ENCODE assay signal across 19 cellular contexts in the genomic region with DNA sequence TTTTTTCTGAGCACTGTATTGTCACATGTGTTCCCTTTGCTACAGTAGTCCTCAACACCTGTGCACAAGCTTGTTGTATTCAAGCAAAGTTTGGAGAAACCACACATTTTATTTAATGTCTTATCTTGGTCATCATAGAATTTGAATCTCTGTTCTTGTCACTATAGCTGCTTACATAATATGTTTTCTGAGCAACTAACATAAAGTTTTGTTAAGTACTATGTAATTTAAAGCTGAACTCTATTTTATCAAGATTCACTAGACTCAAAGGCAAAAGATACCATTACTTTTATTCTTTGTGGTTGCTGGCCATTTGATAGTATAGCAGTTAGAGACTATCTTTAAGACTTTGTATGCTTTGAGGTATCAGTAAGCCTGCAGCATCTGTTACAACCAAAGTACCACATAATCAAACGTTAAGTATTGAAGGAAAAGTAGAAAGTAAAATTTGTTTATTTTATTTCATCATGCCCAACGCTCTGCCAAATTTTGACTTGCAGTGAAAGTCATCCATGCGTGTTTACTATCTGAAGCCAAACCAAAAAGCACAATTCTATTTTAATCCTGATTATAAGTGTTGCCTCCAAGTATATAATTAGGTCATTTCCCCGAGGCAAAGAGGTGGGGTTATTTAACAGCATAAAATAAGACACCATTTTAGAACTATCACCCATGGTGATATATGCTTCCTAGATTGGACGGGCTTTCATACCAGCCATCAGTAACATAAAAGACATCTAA. TPM values are rescaled to one million over a fixed set of nuclear protein-coding genes. Genes with fewer than 3 reads are reported as not detected.
DNase-seq lines count a peak whose midpoint lies in the region; ATAC-seq and TF ChIP-seq lines count a peak whose summit lies in the region.
"Had no signal": no experiment of that assay in that cellular context is flagged by ENCODE, and none has a peak within 500 bp of the region (broad histone marks: within the 10 kb centered on the region; RNA-seq: fewer than 3 reads in every experiment).

No MANE protein-coding gene starts in this region.

- H3K9me3 ChIP-seq in heart right ventricle: no peaks in the 10 kb centered on the region
- no peaks in the 10 kb centered on the region for H3K9me3 ChIP-seq in thyroid gland
- H3K9me3 ChIP-seq in H9 (ENCODE audit: control insufficient read depth, low read depth, low read length): no peaks in the 10 kb centered on the region
- H3K9me3 ChIP-seq: SJSA1, stomach, upper lobe of left lung had no signal

- intact Hi-C loops in heart right ventricle (cut with DNase I): loop anchor here in 9 of 10 donors (1.0 to 10.0 kb wide), 12 partner anchors 36 to 300 kb away; partner anchors contain the start of gene PHLDB2 (in 1 of the 9)
- intact Hi-C loops in Right ventricle myocardium inferior (cut with DNase I): loop anchor here (5.0 kb wide), 1 partner anchor 231 kb away; no protein-coding TSS in a partner anchor
- intact Hi-C loops in thyroid gland (cut with DNase I): loop anchor here (5.0 kb wide), 1 partner anchor 251 kb away; no protein-coding TSS in a partner anchor

- H3K23ac ChIP-seq in H9 (ENCODE audit: insufficient read length, low read depth, low read length): no peak overlapping the region

- H3K23me2 ChIP-seq in H9 (ENCODE audit: insufficient read length, low read depth, low read length, poor library complexity, severe bottlenecking): no peaks in the 10 kb centered on the region

- no peak overlapping the region for H3K4me2 ChIP-seq in H9 (ENCODE audit: insufficient read depth, insufficient read length, low read length)

- no peak overlapping the region for H4K91ac ChIP-seq in H9 (ENCODE audit: insufficient read length, low read depth, low read length)

- H3K9ac ChIP-seq in H9 (ENCODE audit: extremely low read depth, insufficient read length, low read length): no peak overlapping the region
- H3K9ac ChIP-seq: parathyroid adenoma had no signal

- no peaks in the 10 kb centered on the region for H4K20me1 ChIP-seq in H9 (ENCODE audit: control insufficient read depth, insufficient read depth, insufficient read length)

- H3K9me3 Mint-ChIP-seq in H9: no peaks in the 10 kb centered on the region
- H3K9me3 Mint-ChIP-seq: activated naive CD8-positive, alpha-beta T cell treated with anti-CD3 and anti-CD28 coated beads, Interleukin-2, amount 10 ng/mL, durations not matched to agents 7 days and 5 days; CD8-positive, alpha-beta memory T cell; natural killer cell treated with Interleukin-12 subunit alpha and Interleukin-12 subunit beta and Interleukin-15 and Interleukin-18, amount 100 ng/mL, for 72 hours had no signal

- no peak overlapping the region for H2BK15ac ChIP-seq in H9 (ENCODE audit: low read depth, low read length)

- H3K4me3 Mint-ChIP-seq in H9: no peak overlapping the region
- H3K4me3 Mint-ChIP-seq: activated CD8-positive, alpha-beta T cell treated with anti-CD3 and anti-CD28 coated beads, Interleukin-2, amount 10 ng/mL, durations not matched to agents 7 days and 5 days; CD8-positive, alpha-beta memory T cell; natural killer cell treated with Interleukin-12 subunit alpha and Interleukin-12 subunit beta and Interleukin-15 and Interleukin-18, amount 100 ng/mL, for 72 hours had no signal

- no peaks in the 10 kb centered on the region for H3K27me3 Mint-ChIP-seq in H9 (ENCODE audit: low read depth)
- H3K27me3 Mint-ChIP-seq: CD8-positive, alpha-beta memory T cell; natural killer cell treated with Interleukin-12 subunit alpha and Interleukin-12 subunit beta and Interleukin-15 and Interleukin-18, amount 100 ng/mL, for 72 hours had no signal

- peak in 2 of 8 donors; percentile 20 to 28 for ATAC-seq in heart right ventricle
- no peak for ATAC-seq in Right ventricle myocardium inferior

- H3K79me2 ChIP-seq in H9 (ENCODE audit: insufficient read depth, low read length): no peaks in the 10 kb centered on the region
- H3K79me2 ChIP-seq: parathyroid adenoma had no signal

- H3K18ac ChIP-seq in H9 (ENCODE audit: insufficient read length, low read depth, low read length): no peak overlapping the region

- H3K4me1 ChIP-seq in heart right ventricle (peaks cover 0 to 62% (median 30%) of the 10 kb centered on the region in 9 donors), thyroid gland (peaks cover 24 to 36% of the 10 kb centered on the region in 2 donors), H9 (ENCODE audit: insufficient read depth, low read length) (no peaks in the 10 kb centered on the region)
- H3K4me1 ChIP-seq: parathyroid adenoma had no signal

- no peak overlapping the region for H4K5ac ChIP-seq in H9 (ENCODE audit: insufficient read length, low read depth, low read length)

- H2AK5ac ChIP-seq in H9 (ENCODE audit: insufficient read length, low read length): no peak overlapping the region

- H3K27me3 ChIP-seq in heart right ventricle (no peaks in the 10 kb centered on the region), thyroid gland (no peaks in the 10 kb centered on the region), H9 (ENCODE audit: insufficient read depth, low read length) (no peaks in the 10 kb centered on the region)
- H3K27me3 ChIP-seq: dorsolateral prefrontal cortex, SJSA1, stomach, upper lobe of left lung had no signal

- H2BK120ac ChIP-seq in H9 (ENCODE audit: low read depth, low read length, poor library complexity, severe bottlenecking): no peak overlapping the region

- no peak overlapping the region for H4K8ac ChIP-seq in H9 (replicated peaks; ENCODE audit: insufficient read length, low read depth, low read length)

- H3K56ac ChIP-seq in H9 (ENCODE audit: insufficient read length, low read depth, low read length): no peak overlapping the region

- H3K27ac Mint-ChIP-seq in H9: no peak overlapping the region
- H3K27ac Mint-ChIP-seq: activated CD8-positive, alpha-beta T cell treated with anti-CD3 and anti-CD28 coated beads, Interleukin-2, amount 10 ng/mL, durations not matched to agents 7 days and 5 days; activated naive CD8-positive, alpha-beta T cell treated with anti-CD3 and anti-CD28 coated beads, Interleukin-2, amount 10 ng/mL, durations not matched to agents 7 days and 5 days had no signal

- TF ChIP-seq CTCF in heart right ventricle (IDR thresholded peaks at IDR 0.05): no peak
- no peak for TF ChIP-seq CTCF in thyroid gland (IDR thresholded peaks at IDR 0.05)
- no peak for TF ChIP-seq CTCF in H9 (conservative IDR thresholded peaks at IDR 0.05)

- H2BK20ac ChIP-seq in H9 (ENCODE audit: low read depth, low read length, poor library complexity, severe bottlenecking): no peak overlapping the region

- H3K4me3 ChIP-seq in heart right ventricle (no peak overlapping the region), thyroid gland (replicated peaks in 1 of 3) (no peak overlapping the region)
- H3K4me3 ChIP-seq: SJSA1, stomach, upper lobe of left lung had no signal

- H3K14ac ChIP-seq in H9 (ENCODE audit: insufficient read depth, low read length): no peak overlapping the region

- H3K4ac ChIP-seq in H9 (ENCODE audit: low read depth, low read length): no peak overlapping the region

- no peak overlapping the region for H2BK12ac ChIP-seq in H9 (ENCODE audit: insufficient read length, low read depth, low read length)

- H3K27ac ChIP-seq in heart right ventricle (peak overlapping the region in 7 of 10 donors; percentile 14 to 81 (median 51)), thyroid gland (peak overlapping the region; percentile 6 to 58 (median 58)), H9 (ENCODE audit: insufficient read length, low read depth, low read length) (no peak overlapping the region)
- H3K27ac ChIP-seq: dorsolateral prefrontal cortex, parathyroid adenoma, SJSA1, upper lobe of left lung had no signal

- no peaks in the 10 kb centered on the region for H3K79me1 ChIP-seq in H9 (ENCODE audit: insufficient read depth, low read depth, low read length, poor library complexity, severe bottlenecking)

- H3K36me3 ChIP-seq in heart right ventricle: peaks cover 0 to 87% (median 18%) of the 10 kb centered on the region in 9 donors
- no peaks in the 10 kb centered on the region for H3K36me3 ChIP-seq in thyroid gland

- no peaks in the 10 kb centered on the region; a peak in 1 of 7 replicates for H3K36me3 Mint-ChIP-seq in H9 (ENCODE audit: insufficient read depth in 1 of 3, low read depth in 3 of 3)
- H3K36me3 Mint-ChIP-seq: activated naive CD8-positive, alpha-beta T cell treated with anti-CD3 and anti-CD28 coated beads, Interleukin-2, amount 10 ng/mL, durations not matched to agents 7 days and 5 days had no signal

- no peak overlapping the region for H2AFZ ChIP-seq in H9 (ENCODE audit: low read length)
- H2AFZ ChIP-seq: parathyroid adenoma had no signal

- peaks cover 6 to 9% of the 10 kb centered on the region in 2 experiments for H3K4me1 Mint-ChIP-seq in H9

- WGBS in heart right ventricle, 2 donors: 21 to 32% methylated on average over 5 of the region's 5 CpGs
- WGBS in thyroid gland, 2 donors: 29 to 31% methylated on average over 5 of the region's 5 CpGs
- no CpG with 5 or more reads among the region's 5 CpGs for WGBS in H9 (ENCODE audit: extremely low coverage, insufficient read length, low lambda C conversion rate)

- no peak for DNase-seq in heart right ventricle
- DNase-seq in Right ventricle myocardium inferior (ENCODE audit: missing footprints): no peak
- peak; percentile 70 to 88 for DNase-seq in NCI-H2081 (lab: John Stamatoyannopoulos, UW)
- peak; percentile 80 for DNase-seq in fibroblast of peridontal ligament (ENCODE audit: extremely low read depth)
- DNase-seq in thyroid gland: no peak
- DNase-seq in GM03348 (ENCODE audit: low spot score): no peak
- no peak for DNase-seq in HuH-7.5 (ENCODE audit: low spot score)
- no peak for DNase-seq in H9

- no peak for TF ChIP-seq POLR2A in thyroid gland (IDR thresholded peaks at IDR 0.05)

- H2BK5ac ChIP-seq in H9 (ENCODE audit: insufficient read length, low read length): no peak overlapping the region

- H3T11ph ChIP-seq in H9 (ENCODE audit: low read length): no peak overlapping the region

RNA-seq across cellular contexts. Expression of gene ABHD10, which starts 10.3 kb away (rescaled TPM):
- total RNA-seq in heart right ventricle (10 to 100 TPM; 42.5 to 57.8 (median 50.1) TPM), Right ventricle myocardium inferior (51.7 TPM), thyroid gland (10 to 100 TPM; 40.8 to 54.9 (median 50.6) TPM), H9 (2021) (21.8 and 28.4 TPM in 2 replicates)
- 10 to 100 TPM; 10.5 to 51.1 TPM for polyA plus RNA-seq in heart right ventricle

RNA-seq across cellular contexts. Expression of gene TAGLN3, which starts 30.2 kb away (rescaled TPM):
- total RNA-seq in heart right ventricle (1 to 10 TPM in 2 of 10 donors, under 1 TPM in 5, not detected in 3; 0.36 to 1.1 (median 0.58) TPM), Right ventricle myocardium inferior (not detected), thyroid gland (1 to 10 TPM in 1 of 4 donors, under 1 TPM in 1, not detected in 2; 0.22 to 2.6 TPM), H9 (2021) (6.4 and 7.5 TPM in 2 replicates)
- under 1 TPM; 0.10 to 0.66 TPM for polyA plus RNA-seq in heart right ventricle
- total RNA-seq: activated CD8-positive, alpha-beta T cell treated with anti-CD3 and anti-CD28 coated beads, Interleukin-2, amount 10 ng/mL, durations not matched to agents 7 days and 5 days; activated naive CD8-positive, alpha-beta T cell treated with anti-CD3 and anti-CD28 coated beads, Interleukin-2, amount 10 ng/mL, durations not matched to agents 7 days and 5 days; CD8-positive, alpha-beta memory T cell; H4; liver; SJSA1 had no signal
- polyA plus RNA-seq: CD8-positive, alpha-beta memory T cell; liver had no signal

Comparison
In these comparisons a context has a peak if more than half of its experiments do, and no peak if none do; other contexts are left out.
1. DNase-seq: peak in NCI-H2081 (2 of 2) and fibroblast of peridontal ligament (single experiment); none in heart right ventricle (0 of 2), Right ventricle myocardium inferior (single experiment), thyroid gland (0 of 2), GM03348 (single experiment), HuH-7.5 (single experiment) and H9 (single experiment).